In genomic region chr6:39951716-39952115, GRCh38 we compare ENCODE assay signal across 24 cellular contexts. TPM values are rescaled to one million over a fixed set of nuclear protein-coding genes. Genes with fewer than 3 reads are reported as not detected.
DNase-seq lines count a peak whose midpoint lies in the region; ATAC-seq and TF ChIP-seq lines count a peak whose summit lies in the region.
"Had no signal": no experiment of that assay in that cellular context is flagged by ENCODE, and none has a peak within 500 bp of the region (broad histone marks: within the 10 kb centered on the region; RNA-seq: fewer than 3 reads in every experiment).

No MANE protein-coding gene starts in this region.

- H3K18ac ChIP-seq in mesendoderm (ENCODE audit: low read length) = no peak overlapping the region

- H3K27me3 ChIP-seq in right cardiac atrium (ENCODE audit: control insufficient read depth, insufficient read depth) = no peaks in the 10 kb centered on the region
- peaks cover 0 to 2% (median 0%) of the 10 kb centered on the region in 5 donors for H3K27me3 ChIP-seq in subcutaneous abdominal adipose tissue (ENCODE audit: control insufficient read depth in 5 of 5, insufficient read depth in 4 of 5, low read length in 5 of 5)
- no peaks in the 10 kb centered on the region for H3K27me3 ChIP-seq in mesendoderm (ENCODE audit: insufficient read depth, low read length, poor library complexity)

- H2BK15ac ChIP-seq in mesendoderm (replicated peaks; ENCODE audit: low read depth) = no peak overlapping the region

- H3K9me3 Mint-ChIP-seq in glutamatergic neuron (ENCODE audit: unreplicated experiment) = peaks cover 4% of the 10 kb centered on the region
- peaks cover 5% of the 10 kb centered on the region for H3K9me3 Mint-ChIP-seq in activated T-cell treated with anti-CD3 and anti-CD28 coated beads, Interleukin-2, amount 50 U/mL, for 4 hours

- no peak overlapping the region for H3K4ac ChIP-seq in mesendoderm (ENCODE audit: low read depth, low read length)

- whole genome bisulfite sequencing in right cardiac atrium = 52% methylated on average over 1 of the region's 1 CpG
- no CpG with 5 or more reads among the region's 1 CpG for WGBS in mesendoderm (ENCODE audit: extremely low coverage, insufficient coverage, low lambda C conversion rate)

- H3K27me3 Mint-ChIP-seq in glutamatergic neuron (ENCODE audit: unreplicated experiment) = peaks cover 1% of the 10 kb centered on the region
- peaks cover 5% of the 10 kb centered on the region for H3K27me3 Mint-ChIP-seq in activated T-cell treated with anti-CD3 and anti-CD28 coated beads, Interleukin-2, amount 50 U/mL, for 4 hours (ENCODE audit: low read depth)
- H3K27me3 Mint-ChIP-seq: CD4-positive, CD25-positive, alpha-beta regulatory T cell had no signal

- no peak overlapping the region for H3K56ac ChIP-seq in mesendoderm (ENCODE audit: low read length)

- no peaks in the 10 kb centered on the region for H3K36me3 Mint-ChIP-seq in glutamatergic neuron (ENCODE audit: unreplicated experiment)
- no peaks in the 10 kb centered on the region for H3K36me3 Mint-ChIP-seq in activated T-cell treated with anti-CD3 and anti-CD28 coated beads, Interleukin-2, amount 50 U/mL, for 4 hours (ENCODE audit: insufficient read depth)
- H3K36me3 Mint-ChIP-seq: CD4-positive, CD25-positive, alpha-beta regulatory T cell had no signal

- H3K23ac ChIP-seq in mesendoderm (ENCODE audit: low read length) = no peak overlapping the region

- no peaks in the 10 kb centered on the region for H3K4me1 Mint-ChIP-seq in glutamatergic neuron (ENCODE audit: low read depth, unreplicated experiment)
- no peaks in the 10 kb centered on the region for H3K4me1 Mint-ChIP-seq in activated T-cell treated with anti-CD3 and anti-CD28 coated beads, Interleukin-2, amount 50 U/mL, for 4 hours (ENCODE audit: low read depth)
- H3K4me1 Mint-ChIP-seq: CD4-positive, CD25-positive, alpha-beta regulatory T cell had no signal

- no peak overlapping the region for H2BK5ac ChIP-seq in mesendoderm (ENCODE audit: low read length)

- no peaks in the 10 kb centered on the region for H3K36me3 ChIP-seq in subcutaneous abdominal adipose tissue (ENCODE audit: control insufficient read depth in 5 of 5, insufficient read depth in 5 of 5, low read length in 5 of 5)
- H3K36me3 ChIP-seq in mesendoderm (ENCODE audit: control insufficient read depth, insufficient read depth, low read length) = no peaks in the 10 kb centered on the region

- no peak overlapping the region for H3K4me2 ChIP-seq in mesendoderm (ENCODE audit: low read length)
- H3K4me2 ChIP-seq: A549 had no signal

- H3K4me3 ChIP-seq in AG10803 (ENCODE audit: low read length) (no peak overlapping the region), coronary artery (no peak overlapping the region), right cardiac atrium (ENCODE audit: low read length) (no peak overlapping the region), subcutaneous abdominal adipose tissue (ENCODE audit: low read depth in 1 of 5, low read length in 5 of 5) (no peak overlapping the region), mesendoderm (ENCODE audit: low read length) (no peak overlapping the region)
- H3K4me3 ChIP-seq: A549 had no signal

- H3K27ac ChIP-seq in coronary artery (peak overlapping the region; percentile 53 to 72), right cardiac atrium (ENCODE audit: low read length) (no peak overlapping the region), subcutaneous abdominal adipose tissue (ENCODE audit: low read depth, low read length) (peak overlapping the region; percentile 18), mesendoderm (ENCODE audit: low read depth, low read length) (no peak overlapping the region)
- H3K27ac ChIP-seq: A549 had no signal

- H3K9me3 ChIP-seq in right cardiac atrium (ENCODE audit: control insufficient read depth, low read length) (no peaks in the 10 kb centered on the region), subcutaneous abdominal adipose tissue (ENCODE audit: control insufficient read depth in 5 of 5, low read length in 5 of 5) (no peaks in the 10 kb centered on the region)
- H3K9me3 ChIP-seq: A549, Caco-2 had no signal

- H2AK5ac ChIP-seq in mesendoderm (ENCODE audit: low read length) = no peak overlapping the region

- H3K9ac ChIP-seq in subcutaneous abdominal adipose tissue (ENCODE audit: low read length in 5 of 5) (no peak overlapping the region), mesendoderm (ENCODE audit: low read length) (no peak overlapping the region)

- H3K79me1 ChIP-seq in mesendoderm (ENCODE audit: low read length) = no peaks in the 10 kb centered on the region

- no peak overlapping the region for H4K8ac ChIP-seq in mesendoderm (ENCODE audit: low read depth, low read length)

- no peak overlapping the region for H3K27ac Mint-ChIP-seq in glutamatergic neuron (ENCODE audit: unreplicated experiment)
- H3K27ac Mint-ChIP-seq: CD4-positive, CD25-positive, alpha-beta regulatory T cell had no signal

- peaks cover 7% of the 10 kb centered on the region for H3K4me1 ChIP-seq in right cardiac atrium (ENCODE audit: control insufficient read depth, insufficient read depth, low read length)
- H3K4me1 ChIP-seq in subcutaneous abdominal adipose tissue (ENCODE audit: control insufficient read depth in 5 of 5, insufficient read depth in 5 of 5, low read length in 5 of 5) = peaks cover 2 to 25% (median 14%) of the 10 kb centered on the region in 5 donors
- peaks cover 13% of the 10 kb centered on the region for H3K4me1 ChIP-seq in mesendoderm (ENCODE audit: control insufficient read depth, low read depth, low read length)
- H3K4me1 ChIP-seq: A549 had no signal

- no peak overlapping the region for H3K4me3 Mint-ChIP-seq in glutamatergic neuron (ENCODE audit: unreplicated experiment)
- H3K4me3 Mint-ChIP-seq in activated T-cell treated with anti-CD3 and anti-CD28 coated beads, Interleukin-2, amount 50 U/mL, for 4 hours = no peak overlapping the region
- H3K4me3 Mint-ChIP-seq: CD4-positive, CD25-positive, alpha-beta regulatory T cell had no signal

- DNase-seq in AG10803 (ENCODE audit: low read depth) (peak; percentile 32), coronary artery (ENCODE audit: low spot score) (no peak), right cardiac atrium (no peak), mesendoderm (no peak), glutamatergic neuron (no peak)
- no peak for DNase-seq in activated T-cell treated with anti-CD3 and anti-CD28 coated beads, Interleukin-2, amount 50 U/mL, for 4 hours
- DNase-seq: AML-193; Caco-2; CD4-positive, CD25-positive, alpha-beta regulatory T cell; DMS153; EL; GOT3; KG1; NCI-H1436; NCI-H2029 treated with DMSO at 0.1 percent for 48 hours; NCI-H2171 treated with DMSO at 0.1 percent for 48 hours; NCI-H446 treated with DMSO at 0.1 percent for 48 hours; NCI-H748 treated with DMSO at 0.1 percent for 48 hours; OCI-M1; RPMI8226 had no signal

- intact Hi-C loops in right cardiac atrium (cut with DNase I) = no loop called here

- no peaks in the 10 kb centered on the region for H3K79me2 ChIP-seq in mesendoderm (ENCODE audit: control insufficient read depth, insufficient read depth, low read length)

- no peak for TF ChIP-seq CTCF in AG10803 (conservative IDR thresholded peaks at IDR 0.05; ENCODE audit: low read length)
- TF ChIP-seq CTCF in coronary artery (IDR thresholded peaks at IDR 0.05) = no peak
- TF ChIP-seq CTCF in glutamatergic neuron (IDR thresholded peaks at IDR 0.05; ENCODE audit: partially characterized antibody, unreplicated experiment) = no peak

- no peak overlapping the region for H4K5ac ChIP-seq in mesendoderm (ENCODE audit: low read length)

- H2BK120ac ChIP-seq in mesendoderm (ENCODE audit: low read depth, low read length) = no peak overlapping the region

- ATAC-seq in right cardiac atrium (peak; percentile 76 to 91), HG03439 (IDR thresholded peaks at IDR 0.05; ENCODE audit: unreplicated experiment) (no peak)
- no peak for ATAC-seq in activated T-cell treated with anti-CD3 and anti-CD28 coated beads, Interleukin-2, amount 50 U/mL, for 4 hours
- ATAC-seq: A549, HepG2 had no signal

RNA-seq across cellular contexts. Expression of gene MOCS1, which starts 17.5 kb away (rescaled TPM):
- 10 to 100 TPM; 17.2 to 24.1 (median 21.9) TPM for total RNA-seq in right cardiac atrium
- 22.4 TPM for polyA plus RNA-seq in right cardiac atrium
- polyA plus RNA-seq in mesendoderm (2013, experiment 1 of 2) = 8.3 TPM
- 8.7 TPM for polyA plus RNA-seq in mesendoderm (2013, experiment 2 of 2)
- total RNA-seq in glutamatergic neuron (ENCODE audit: unreplicated experiment) = 9.9 TPM
- 1 to 10 TPM in 1 of 3 donors, under 1 TPM in 2; 0.71 to 1.2 (median 0.98) TPM for total RNA-seq in activated T-cell treated with anti-CD3 and anti-CD28 coated beads, Interleukin-2, amount 50 U/mL, for 4 hours

Comparison
In these comparisons a context has a peak if more than half of its experiments do, and no peak if none do; other contexts are left out.
1. H3K27ac ChIP-seq: peak in coronary artery (2 of 2) and subcutaneous abdominal adipose tissue (single experiment); none in right cardiac atrium (single experiment) and mesendoderm (single experiment).
2. ATAC-seq: peak in right cardiac atrium (2 of 2); none in HG03439 (single experiment) and activated T-cell treated with anti-CD3 and anti-CD28 coated beads, Interleukin-2, amount 50 U/mL, for 4 hours (0 of 2).